8 cellular contexts compared by ENCODE assay signal in the genomic region with DNA sequence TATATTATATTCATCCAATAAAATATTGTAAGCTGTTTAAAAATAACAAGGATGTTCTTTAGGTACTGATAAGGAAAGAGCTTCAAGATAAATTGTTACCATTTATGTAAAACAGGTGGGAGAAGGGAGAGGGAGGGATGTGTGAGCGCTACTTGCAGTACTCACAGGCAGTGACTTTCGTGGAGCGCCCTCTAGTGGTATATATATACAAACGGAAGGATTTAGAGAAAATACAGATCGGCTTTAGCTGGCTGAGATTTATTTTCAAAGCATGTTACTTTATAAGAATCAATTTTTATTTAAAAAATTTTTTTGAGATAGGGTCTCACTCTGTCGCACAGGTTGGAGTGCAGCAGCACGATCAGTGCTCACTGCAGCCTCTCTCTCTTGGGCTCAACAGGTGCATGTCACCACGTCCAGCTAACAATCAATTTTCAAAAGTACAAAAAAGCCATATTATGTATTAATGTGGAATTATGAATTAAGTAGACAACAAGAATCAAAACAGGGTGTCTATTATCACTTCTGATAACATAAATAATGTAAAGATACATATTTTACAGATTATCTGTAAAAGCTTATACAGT. TPM values are rescaled to one million over a fixed set of nuclear protein-coding genes. Genes with fewer than 3 reads are reported as not detected.
DNase-seq lines count a peak whose midpoint lies in the region; ATAC-seq and TF ChIP-seq lines count a peak whose summit lies in the region.

No MANE protein-coding gene starts in this region.

- H3K27ac ChIP-seq in SU-DHL-6 (ENCODE audit: low read depth, low read length): no peak overlapping the region
- no peak overlapping the region for H3K27ac ChIP-seq in vagina

- H3K4me3 ChIP-seq in SU-DHL-6 (ENCODE audit: insufficient read depth, low read length, poor library complexity, severe bottlenecking): no peak overlapping the region
- no peak overlapping the region for H3K4me3 ChIP-seq in vagina

- H2AFZ ChIP-seq in SU-DHL-6 (ENCODE audit: low read depth, low read length, severe bottlenecking): no peak overlapping the region

- H3K9me3 ChIP-seq in SU-DHL-6 (ENCODE audit: insufficient read depth, low read length) (no peaks in the 10 kb centered on the region), vagina (no peaks in the 10 kb centered on the region)

- ATAC-seq in left cardiac atrium (no peak), HG02973 (IDR thresholded peaks at IDR 0.05; ENCODE audit: unreplicated experiment) (no peak)

- DNase-seq in left cardiac atrium: peak; percentile 39
- DNase-seq in cardiac septum (ENCODE audit: low spot score): no peak
- DNase-seq in NCI-H1694 (lab: John Stamatoyannopoulos, UW): peak; percentile 49
- DNase-seq in dedifferentiated amniotic fluid mesenchymal stem cell (ENCODE audit: extremely low spot score): peak; percentile 69
- DNase-seq in middle frontal gyrus (ENCODE audit: extremely low spot score, low spot score): peak; percentile 46
- DNase-seq in vagina (ENCODE audit: extremely low spot score in 2 of 2): no peak

- intact Hi-C loops in left cardiac atrium (cut with DNase I) (no loop called here), cardiac septum (cut with DNase I) (loop anchor here (5.0 kb wide), 1 partner anchor 99 kb away; no protein-coding TSS in a partner anchor), vagina (cut with DNase I) (no loop called here)

- no peaks in the 10 kb centered on the region for H4K20me1 ChIP-seq in SU-DHL-6 (ENCODE audit: low read depth, low read length)

- H3F3A ChIP-seq in SU-DHL-6 (ENCODE audit: insufficient read depth): peaks cover 3% of the 10 kb centered on the region; the same call in 1 of the 2 replicates

- H3K27me3 ChIP-seq in SU-DHL-6 (ENCODE audit: low read length) (no peaks in the 10 kb centered on the region), vagina (no peaks in the 10 kb centered on the region)

- no peaks in the 10 kb centered on the region for H3K36me3 ChIP-seq in SU-DHL-6 (ENCODE audit: low read length)
- H3K36me3 ChIP-seq in vagina: no peaks in the 10 kb centered on the region

- no peak overlapping the region for H3K9ac ChIP-seq in SU-DHL-6 (ENCODE audit: low read length)

- TF ChIP-seq POLR2A in vagina (IDR thresholded peaks at IDR 0.05): no peak

- H3K79me2 ChIP-seq in SU-DHL-6 (ENCODE audit: insufficient read depth, low read length): no peaks in the 10 kb centered on the region

- TF ChIP-seq CTCF in SU-DHL-6 (IDR thresholded peaks at IDR 0.05; ENCODE audit: insufficient read depth, low read length, poor library complexity, severe bottlenecking): peak; percentile 84
- peak; percentile 18 to 59 (median 57) for TF ChIP-seq CTCF in vagina (IDR thresholded peaks at IDR 0.05)

- no peaks in the 10 kb centered on the region for H3K4me1 ChIP-seq in vagina

- H3K9me2 ChIP-seq in SU-DHL-6 (replicated peaks; ENCODE audit: insufficient read depth, low read length): no peaks in the 10 kb centered on the region

- H3K4me2 ChIP-seq in SU-DHL-6 (ENCODE audit: low read depth, low read length, poor library complexity, severe bottlenecking): no peak overlapping the region

RNA-seq across cellular contexts. Expression of gene MOG, which starts 3.3 kb away (rescaled TPM):
- total RNA-seq in left cardiac atrium (1 to 10 TPM; 1.7 to 3.5 TPM), cardiac septum (2.0 TPM), vagina (not detected)

RNA-seq across cellular contexts. Expression of gene GABBR1, which starts 20.6 kb away (rescaled TPM):
- total RNA-seq in left cardiac atrium (10 to 100 TPM; 22.4 to 32.7 TPM), cardiac septum (29.5 TPM), vagina (58.4 TPM)

RNA-seq across cellular contexts. Expression of gene ZFP57, which starts 27.4 kb away (rescaled TPM):
- total RNA-seq in left cardiac atrium: under 1 TPM; 0.24 to 0.50 TPM
- total RNA-seq in cardiac septum: not detected
- 3.7 TPM for total RNA-seq in vagina

Comparison
In these comparisons a context has a peak if more than half of its experiments do, and no peak if none do; other contexts are left out.
1. DNase-seq: peak in left cardiac atrium (single experiment), NCI-H1694 (single experiment), dedifferentiated amniotic fluid mesenchymal stem cell (single experiment) and middle frontal gyrus (single experiment); none in cardiac septum (single experiment) and vagina (0 of 2).